8 cellular contexts compared by ENCODE assay signal in the genomic region with DNA sequence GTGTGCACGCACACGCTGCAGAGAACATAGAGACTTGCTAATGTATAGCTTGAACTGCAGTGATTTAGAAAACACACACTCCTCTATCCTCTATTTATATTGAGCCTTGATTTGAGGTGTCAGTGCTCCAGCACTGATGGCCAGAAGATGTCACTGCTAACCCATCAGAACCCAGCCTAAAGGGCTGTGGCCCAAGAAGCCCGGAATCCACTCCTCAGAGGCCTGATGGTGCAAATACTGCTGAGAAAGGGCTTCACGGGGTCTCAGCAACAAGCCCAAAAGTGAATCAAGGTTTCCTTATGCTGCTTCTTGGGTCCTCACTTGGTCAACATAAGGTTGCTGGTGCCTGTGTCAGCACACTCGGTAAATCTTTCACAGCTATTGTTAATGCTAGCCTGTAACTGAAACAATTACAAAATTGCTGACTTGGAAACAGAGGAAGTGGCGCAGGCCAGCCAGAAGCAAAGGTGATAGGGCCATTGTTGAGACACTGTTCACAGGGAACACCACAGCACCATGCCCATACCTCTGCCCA.
DNase-seq lines count a peak whose midpoint lies in the region; ATAC-seq and TF ChIP-seq lines count a peak whose summit lies in the region.

No MANE protein-coding gene starts in this region.

- ATAC-seq in GM21737 (IDR thresholded peaks at IDR 0.05; ENCODE audit: unreplicated experiment) = peak; percentile 69
- peak; percentile 88 to 90 for ATAC-seq in activated T-cell treated with anti-CD3 and anti-CD28 coated beads, Interleukin-2, amount 50 U/mL, for 72 hours (replicated peaks in 1 of 2)
- ATAC-seq in GM21786 (IDR thresholded peaks at IDR 0.05; ENCODE audit: unreplicated experiment) = no peak

- intact Hi-C loops in CD14-positive monocyte (cut with micrococcal nuclease) = loop anchor here (2.0 to 5.0 kb wide), 2 partner anchors 441 to 442 kb away; no protein-coding TSS in a partner anchor

- TF ChIP-seq CTCF in CD14-positive monocyte (IDR thresholded peaks at IDR 0.05) (peak; percentile 83), nephron progenitor cell (IDR thresholded peaks at IDR 0.05) (peak; percentile 64), type B pancreatic cell (conservative IDR thresholded peaks at IDR 0.05) (peak; percentile 83)

- H3K9me3 Mint-ChIP-seq in CD14-positive monocyte (no peaks in the 10 kb centered on the region), nephron progenitor cell (no peaks in the 10 kb centered on the region), type B pancreatic cell (no peaks in the 10 kb centered on the region)
- H3K9me3 Mint-ChIP-seq in activated T-cell treated with anti-CD3 and anti-CD28 coated beads, Interleukin-2, amount 50 U/mL, for 72 hours = no peaks in the 10 kb centered on the region

- H3K4me3 Mint-ChIP-seq in CD14-positive monocyte (peak overlapping the region; percentile 59 to 78), nephron progenitor cell (no peak overlapping the region), type B pancreatic cell (no peak overlapping the region)
- no peak overlapping the region for H3K4me3 Mint-ChIP-seq in activated T-cell treated with anti-CD3 and anti-CD28 coated beads, Interleukin-2, amount 50 U/mL, for 72 hours

- peak overlapping the region; percentile 43 to 83 (median 63) for H3K27ac Mint-ChIP-seq in CD14-positive monocyte
- H3K27ac Mint-ChIP-seq in activated T-cell treated with anti-CD3 and anti-CD28 coated beads, Interleukin-2, amount 50 U/mL, for 72 hours = no peak overlapping the region
- peak overlapping the region; percentile 72 for H3K27ac Mint-ChIP-seq in nephron progenitor cell
- no peak overlapping the region for H3K27ac Mint-ChIP-seq in type B pancreatic cell

- H3K36me3 Mint-ChIP-seq in CD14-positive monocyte (peaks cover 23 to 31% of the 10 kb centered on the region in 2 donors), nephron progenitor cell (ENCODE audit: low read depth) (peaks cover 16% of the 10 kb centered on the region), type B pancreatic cell (peaks cover 8% of the 10 kb centered on the region)
- peaks cover 0 to 2% of the 10 kb centered on the region in 2 donors for H3K36me3 Mint-ChIP-seq in activated T-cell treated with anti-CD3 and anti-CD28 coated beads, Interleukin-2, amount 50 U/mL, for 72 hours (ENCODE audit: insufficient read depth in 2 of 2)

- H3K4me1 Mint-ChIP-seq in CD14-positive monocyte (peaks cover 13% of the 10 kb centered on the region), nephron progenitor cell (no peaks in the 10 kb centered on the region), type B pancreatic cell (ENCODE audit: unreplicated experiment) (peaks cover 17% of the 10 kb centered on the region)
- no peaks in the 10 kb centered on the region for H3K4me1 Mint-ChIP-seq in activated T-cell treated with anti-CD3 and anti-CD28 coated beads, Interleukin-2, amount 50 U/mL, for 72 hours (ENCODE audit: low read depth)

- H3K27me3 Mint-ChIP-seq in CD14-positive monocyte (ENCODE audit: low read depth in 3 of 3) (peaks cover 0 to 6% (median 0%) of the 10 kb centered on the region in 3 donors), nephron progenitor cell (ENCODE audit: low read depth, poor library complexity) (peaks cover 4% of the 10 kb centered on the region), type B pancreatic cell (no peaks in the 10 kb centered on the region)
- no peaks in the 10 kb centered on the region for H3K27me3 Mint-ChIP-seq in activated T-cell treated with anti-CD3 and anti-CD28 coated beads, Interleukin-2, amount 50 U/mL, for 72 hours (ENCODE audit: low read depth)

- peak; percentile 59 for DNase-seq in CD14-positive monocyte (ENCODE audit: low spot score)
- peak; percentile 78 for DNase-seq in NOMO-1 treated with dmso at 0.1 percent for 144 hours (lab: John Stamatoyannopoulos, UW; ENCODE audit: unreplicated experiment)
- peak; percentile 45 to 47 for DNase-seq in activated T-cell treated with anti-CD3 and anti-CD28 coated beads, Interleukin-2, amount 50 U/mL, for 72 hours
- DNase-seq in fibroblast of peridontal ligament (ENCODE audit: extremely low read depth) = peak; percentile 69
- peak; percentile 52 for DNase-seq in nephron progenitor cell
- DNase-seq in type B pancreatic cell (ENCODE audit: extremely low spot score, unreplicated experiment) = no peak

Comparison
In these comparisons a context has a peak if more than half of its experiments do, and no peak if none do; other contexts are left out.
1. H3K27ac Mint-ChIP-seq: peak in CD14-positive monocyte (7 of 7) and nephron progenitor cell (single experiment); none in activated T-cell treated with anti-CD3 and anti-CD28 coated beads, Interleukin-2, amount 50 U/mL, for 72 hours (single experiment) and type B pancreatic cell (single experiment).
2. H3K4me3 Mint-ChIP-seq: peak in CD14-positive monocyte (2 of 2); none in activated T-cell treated with anti-CD3 and anti-CD28 coated beads, Interleukin-2, amount 50 U/mL, for 72 hours (0 of 2), nephron progenitor cell (single experiment) and type B pancreatic cell (single experiment).
3. Peak in every context shown above with its lines, with median percentiles within 50 percentile points of each other: CTCF ChIP-seq.